10 cellular contexts compared by ENCODE assay signal in the genomic region with DNA sequence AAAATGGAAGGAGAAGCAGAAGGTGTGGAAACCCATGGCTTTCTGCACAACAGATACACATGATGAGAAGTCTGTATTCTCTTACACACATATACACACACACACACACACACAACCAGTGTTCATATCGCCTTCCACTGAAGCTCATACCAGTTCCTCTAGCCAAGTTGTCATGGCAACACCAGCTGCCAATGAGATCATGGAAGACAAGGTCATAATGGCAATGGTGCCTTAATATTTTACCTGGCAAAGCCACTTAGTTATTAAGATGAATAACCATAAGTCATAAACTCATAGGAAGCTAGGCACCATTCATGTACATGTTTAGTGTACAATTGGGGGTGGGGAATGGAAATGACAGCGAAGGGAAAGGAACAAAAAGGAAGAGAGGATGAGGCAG. TPM values are rescaled to one million over a fixed set of nuclear protein-coding genes. Genes with fewer than 3 reads are reported as not detected.
DNase-seq lines count a peak whose midpoint lies in the region; ATAC-seq lines count a peak whose summit lies in the region.
"Had no signal": no experiment of that assay in that cellular context is flagged by ENCODE, and none has a peak within 500 bp of the region (broad histone marks: within the 10 kb centered on the region; RNA-seq: fewer than 3 reads in every experiment).

No MANE protein-coding gene starts in this region.

- H3K4me1 Mint-ChIP-seq in CD4-positive, CD25-positive, alpha-beta regulatory T cell = peaks cover 12 to 59% (median 41%) of the 10 kb centered on the region in 4 donors
- H3K4me1 Mint-ChIP-seq in T-cell (peaks cover 51 to 59% (median 55%) of the 10 kb centered on the region in 3 donors), immature natural killer cell (peaks cover 34 to 39% of the 10 kb centered on the region in 2 donors)

- H3K27ac Mint-ChIP-seq in CD4-positive, CD25-positive, alpha-beta regulatory T cell = peak overlapping the region; percentile 87 to 99 (median 98)
- H3K27ac Mint-ChIP-seq in T-cell (peak overlapping the region; percentile 73 to 98), immature natural killer cell (peak overlapping the region; percentile 51 to 100 (median 96))

- POLR2A ChIA-PET in T-cell (lab: Charles Lee) = interaction anchor here (0.6 to 1.0 kb wide), 3 partner anchors 23 to 220 kb away, joined by 3 read pairs; no protein-coding TSS in a partner anchor

- peaks cover 0 to 3% (median 0%) of the 10 kb centered on the region in 7 donors for H3K9me3 Mint-ChIP-seq in CD4-positive, CD25-positive, alpha-beta regulatory T cell
- H3K9me3 Mint-ChIP-seq in T-cell (no peaks in the 10 kb centered on the region), immature natural killer cell (no peaks in the 10 kb centered on the region)

- ATAC-seq in CD4-positive, CD25-positive, alpha-beta regulatory T cell (ENCODE audit: low read depth in 2 of 2) = no peak
- ATAC-seq in T-cell (replicated peaks in 1 of 4) = no peak
- ATAC-seq in GM19455 (IDR thresholded peaks at IDR 0.05; ENCODE audit: unreplicated experiment) = no peak
- ATAC-seq in HG02970 (IDR thresholded peaks at IDR 0.05; ENCODE audit: low FRiP score, unreplicated experiment) = no peak

- no peak overlapping the region for H3K4me3 ChIP-seq in CD4-positive, CD25-positive, alpha-beta regulatory T cell (ENCODE audit: low read depth, low read length)

- peaks cover 6% of the 10 kb centered on the region for H3K27me3 Mint-ChIP-seq in CD4-positive, CD25-positive, alpha-beta regulatory T cell
- H3K27me3 Mint-ChIP-seq in T-cell = no peaks in the 10 kb centered on the region
- H3K27me3 Mint-ChIP-seq in immature natural killer cell (ENCODE audit: low read depth in 3 of 3) = peaks cover 18 to 33% (median 29%) of the 10 kb centered on the region in 3 donors

- peaks cover 35% of the 10 kb centered on the region for H3K4me1 ChIP-seq in CD4-positive, CD25-positive, alpha-beta regulatory T cell (ENCODE audit: control insufficient read depth, insufficient read depth, low read length, poor library complexity, severe bottlenecking)

- peaks cover 6% of the 10 kb centered on the region for H3K36me3 ChIP-seq in CD4-positive, CD25-positive, alpha-beta regulatory T cell (ENCODE audit: control insufficient read depth, insufficient read depth, low read length)

- no peaks in the 10 kb centered on the region for H3K9me3 ChIP-seq in CD4-positive, CD25-positive, alpha-beta regulatory T cell (ENCODE audit: control insufficient read depth in 2 of 2, low read length in 2 of 2)

- peak in 1 of 3 donors; percentile 35 for DNase-seq in CD4-positive, CD25-positive, alpha-beta regulatory T cell
- peak; percentile 20 for DNase-seq in H4 (ENCODE audit: low spot score)
- DNase-seq in T-cell = peak in 1 of 34 experiments; percentile 24
- DNase-seq in immature natural killer cell = no peak
- DNase-seq in A172 (ENCODE audit: low spot score) = no peak
- no peak for DNase-seq in activated effector memory CD4-positive, alpha-beta T cell treated with Interleukin-2 at 50 U/mL for 16 hours
- DNase-seq: activated CD4-positive, alpha-beta T cell treated with anti-CD3 and anti-CD28 coated beads for 1 hour; NCI-H510A treated with DMSO at 0.1 percent for 48 hours had no signal

- H3K27me3 ChIP-seq in CD4-positive, CD25-positive, alpha-beta regulatory T cell (ENCODE audit: control insufficient read depth, insufficient read depth, low read length) = no peaks in the 10 kb centered on the region

- peak overlapping the region; percentile 99 for H3K27ac ChIP-seq in CD4-positive, CD25-positive, alpha-beta regulatory T cell (ENCODE audit: insufficient read depth, low read length, poor library complexity, severe bottlenecking)

- CTCF ChIA-PET in T-cell (lab: Charles Lee) = interaction anchor here (1.0 to 2.9 kb wide), 2 partner anchors 8 to 26 kb away, joined by 4 to 23 read pairs; no protein-coding TSS in a partner anchor

- H3K36me3 Mint-ChIP-seq in CD4-positive, CD25-positive, alpha-beta regulatory T cell = peaks cover 22% of the 10 kb centered on the region
- peaks cover 20% of the 10 kb centered on the region for H3K36me3 Mint-ChIP-seq in T-cell
- H3K36me3 Mint-ChIP-seq in immature natural killer cell = peaks cover 0 to 3% (median 3%) of the 10 kb centered on the region in 3 donors

- H3K4me3 Mint-ChIP-seq in CD4-positive, CD25-positive, alpha-beta regulatory T cell = peak overlapping the region in 2 of 4 donors; percentile 66 to 94
- H3K4me3 Mint-ChIP-seq in T-cell (no peak overlapping the region), immature natural killer cell (no peak overlapping the region)

RNA-seq across cellular contexts. Expression of gene DHRS12, which starts 2.6 kb away (rescaled TPM):
- 25.9 TPM for total RNA-seq in CD4-positive, CD25-positive, alpha-beta regulatory T cell
- polyA plus RNA-seq in CD4-positive, CD25-positive, alpha-beta regulatory T cell = 10 to 100 TPM; 31.3 to 42.9 (median 35.4) TPM
- total RNA-seq in H4 (2014; rRNA removed; shearing (Covaris generic)) = 0.27 and 2.7 TPM in 2 replicates
- total RNA-seq in T-cell = 10 to 100 TPM; 18.1 to 27.8 (median 21.7) TPM
- 10 to 100 TPM in 2 of 3 donors, 1 to 10 TPM in 1; 9.7 to 11.4 (median 11.3) TPM for polyA plus RNA-seq in immature natural killer cell
- total RNA-seq in A172 (2014; rRNA removed; shearing (Covaris generic)) = 3.1 and 6.1 TPM in 2 replicates

RNA-seq across cellular contexts. Expression of gene TMEM272, which starts 38.4 kb away (rescaled TPM):
- total RNA-seq in CD4-positive, CD25-positive, alpha-beta regulatory T cell = 3.3 TPM
- polyA plus RNA-seq in CD4-positive, CD25-positive, alpha-beta regulatory T cell = under 1 TPM in 3 of 4 donors, not detected in 1; 0.13 to 0.49 (median 0.16) TPM
- total RNA-seq in H4 (2014; rRNA removed; shearing (Covaris generic)) = not detected in 2 replicates
- 1 to 10 TPM; 5.2 to 9.0 (median 8.8) TPM for total RNA-seq in T-cell
- not detected for polyA plus RNA-seq in immature natural killer cell
- total RNA-seq in A172 (2014; rRNA removed; shearing (Covaris generic)) = not detected in 2 replicates

RNA-seq across cellular contexts. Expression of gene CCDC70, which starts 55.2 kb away (rescaled TPM):
- total RNA-seq in CD4-positive, CD25-positive, alpha-beta regulatory T cell = not detected
- not detected for polyA plus RNA-seq in CD4-positive, CD25-positive, alpha-beta regulatory T cell
- total RNA-seq in H4 (2014; rRNA removed; shearing (Covaris generic)) = not detected in 2 replicates
- total RNA-seq in T-cell = not detected
- polyA plus RNA-seq in immature natural killer cell = not detected
- not detected in 2 replicates for total RNA-seq in A172 (2014; rRNA removed; shearing (Covaris generic))
